1 cellular context compared by ENCODE assay signal in genomic region chr6:113873043-113873667, GRCh38.
TF ChIP-seq lines count a peak whose summit lies in the region.

No MANE protein-coding gene starts in this region.

TF ChIP-seq in HepG2, 621 proteins besides CTCF, POLR2A, EP300 and RAD21 (continues in another document):
- no peak for TF ChIP-seq LRRFIP1 (CRISPR knock-in tag; conservative IDR thresholded peaks at IDR 0.05)
- TF ChIP-seq HNF1A (IDR thresholded peaks at IDR 0.05; ENCODE audit: low read depth): 0 out of 2 replicates have a peak, but pooled peaks have one; percentile 20
- peak; percentile 45; the same call in 1 of the 2 replicates for TF ChIP-seq HNF1A (CRISPR knock-in tag; IDR thresholded peaks at IDR 0.05; ENCODE audit: borderline replicate concordance)
- TF ChIP-seq HOXA7 (CRISPR knock-in tag; IDR thresholded peaks at IDR 0.05): no peak
- TF ChIP-seq ZNF430 (CRISPR knock-in tag; IDR thresholded peaks at IDR 0.05): no peak
- no peak for TF ChIP-seq PRPF4 (IDR thresholded peaks at IDR 0.05; ENCODE audit: low read depth, low read length, poor library complexity, severe bottlenecking)
- TF ChIP-seq MED13 (CRISPR knock-in tag; IDR thresholded peaks at IDR 0.05): no peak
- peak; percentile 29; the same call in 1 of the 2 replicates for TF ChIP-seq ISL2 (CRISPR knock-in tag; IDR thresholded peaks at IDR 0.05)
- no peak for TF ChIP-seq ZFYVE20 (CRISPR knock-in tag; IDR thresholded peaks at IDR 0.05; ENCODE audit: borderline replicate concordance, low read depth)
- TF ChIP-seq ZBTB2 (CRISPR knock-in tag; IDR thresholded peaks at IDR 0.05; ENCODE audit: low read depth): no peak
- TF ChIP-seq MYPOP (CRISPR knock-in tag; IDR thresholded peaks at IDR 0.05): peak; percentile 45; the same call in 1 of the 2 replicates
- TF ChIP-seq SRY (CRISPR knock-in tag; IDR thresholded peaks at IDR 0.05): no peak
- peak; percentile 35; the same call in 1 of the 2 replicates for TF ChIP-seq PITX1 (CRISPR knock-in tag; IDR thresholded peaks at IDR 0.05)
- no peak for TF ChIP-seq SNRNP70 (IDR thresholded peaks at IDR 0.05; ENCODE audit: low read depth, low read length)
- no peak for TF ChIP-seq SKIL (CRISPR knock-in tag; IDR thresholded peaks at IDR 0.05; ENCODE audit: borderline replicate concordance)
- 0 out of 2 replicates have a peak, but pooled peaks have one; percentile 36 for TF ChIP-seq MEIS1 (CRISPR knock-in tag; IDR thresholded peaks at IDR 0.05; ENCODE audit: borderline replicate concordance)
- no peak for TF ChIP-seq RBAK (CRISPR knock-in tag; IDR thresholded peaks at IDR 0.05)
- TF ChIP-seq ZNF446 (CRISPR knock-in tag; IDR thresholded peaks at IDR 0.05): no peak
- no peak; the same call in 1 of the 2 replicates for TF ChIP-seq ZNF574 (CRISPR knock-in tag; IDR thresholded peaks at IDR 0.05)
- no peak; the same call in 1 of the 2 replicates for TF ChIP-seq ZBTB43 (CRISPR knock-in tag; conservative IDR thresholded peaks at IDR 0.05)
- TF ChIP-seq BCL3 (CRISPR knock-in tag; IDR thresholded peaks at IDR 0.05): 0 out of 2 replicates have a peak, but pooled peaks have one; percentile 40
- TF ChIP-seq ZNF703 (CRISPR knock-in tag; IDR thresholded peaks at IDR 0.05; ENCODE audit: borderline replicate concordance): no peak
- TF ChIP-seq ZNF207 (IDR thresholded peaks at IDR 0.05; ENCODE audit: borderline replicate concordance): no peak
- no peak for TF ChIP-seq HMGXB3 (CRISPR knock-in tag; IDR thresholded peaks at IDR 0.05; ENCODE audit: borderline replicate concordance)
- no peak for TF ChIP-seq FOSL2 (CRISPR knock-in tag; IDR thresholded peaks at IDR 0.05)
- no peak for TF ChIP-seq KLF13 (CRISPR knock-in tag; IDR thresholded peaks at IDR 0.05)
- TF ChIP-seq SKI (IDR thresholded peaks at IDR 0.05; ENCODE audit: partially characterized antibody): no peak
- no peak for TF ChIP-seq PAF1 (CRISPR knock-in tag; IDR thresholded peaks at IDR 0.05)
- no peak for TF ChIP-seq PCBP1 (IDR thresholded peaks at IDR 0.05; ENCODE audit: borderline replicate concordance, low read depth, low read length)
- TF ChIP-seq ZBTB8A (CRISPR knock-in tag; IDR thresholded peaks at IDR 0.05; ENCODE audit: borderline replicate concordance, low read depth): no peak
- TF ChIP-seq ZNF552 (CRISPR knock-in tag; IDR thresholded peaks at IDR 0.05; ENCODE audit: borderline replicate concordance): no peak
- no peak for TF ChIP-seq ZNF513 (CRISPR knock-in tag; conservative IDR thresholded peaks at IDR 0.05)
